8 cellular contexts compared by ENCODE assay signal in the genomic region with DNA sequence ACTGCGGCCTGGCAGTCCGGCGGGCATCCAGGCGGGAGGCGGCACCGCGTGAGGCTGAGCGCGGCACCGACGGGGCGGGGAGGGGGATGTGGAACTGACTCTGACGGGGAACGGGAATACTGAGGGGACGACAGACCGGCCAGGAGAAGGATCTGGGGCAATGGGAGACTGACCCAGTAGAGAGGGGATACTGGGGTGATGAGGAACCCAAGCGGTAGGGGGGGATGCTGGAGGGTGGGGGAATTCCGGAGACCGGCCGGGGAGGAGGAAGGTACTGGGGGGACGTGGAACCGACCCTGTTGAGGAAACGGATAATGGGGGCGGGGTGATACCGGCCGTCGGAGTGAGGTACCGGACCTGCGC. TPM values are rescaled to one million over a fixed set of nuclear protein-coding genes. Genes with fewer than 3 reads are reported as not detected.
A peak's percentile ranks its signal among the peaks of the same experiment; 100 is the strongest.
DNase-seq lines count a peak whose midpoint lies in the region; ATAC-seq and TF ChIP-seq lines count a peak whose summit lies in the region.

No MANE protein-coding gene starts in this region.

- ATAC-seq in HG02588 (IDR thresholded peaks at IDR 0.05; ENCODE audit: unreplicated experiment) (peak; percentile 11), mucosa of descending colon (peak; percentile 46)

- TF ChIP-seq CTCF in WERI-Rb-1 (IDR thresholded peaks at IDR 0.05; ENCODE audit: low read depth, low read length) (no peak), mucosa of descending colon (IDR thresholded peaks at IDR 0.05) (no peak), thyroid gland (IDR thresholded peaks at IDR 0.05) (no peak)

- H3K27ac ChIP-seq in WERI-Rb-1: peak overlapping the region; percentile 52
- no peak overlapping the region for H3K27ac ChIP-seq in ectodermal cell (ENCODE audit: insufficient read depth, low read depth, low read length, poor library complexity, severe bottlenecking)
- peak overlapping the region in 2 of 3 donors; percentile 73 to 76 for H3K27ac ChIP-seq in thyroid gland

- peak overlapping the region; percentile 68; the same call in 1 of the 2 replicates for H3K9ac ChIP-seq in ES-I3 (ENCODE audit: low read depth, low read length)

- no peaks in the 10 kb centered on the region for H3K36me3 ChIP-seq in ES-I3 (ENCODE audit: insufficient read depth, low read length)
- peaks cover 6% of the 10 kb centered on the region; the same call in 1 of the 2 replicates for H3K36me3 ChIP-seq in WERI-Rb-1
- H3K36me3 ChIP-seq in ectodermal cell (ENCODE audit: control insufficient read depth, insufficient read depth, low read length): no peaks in the 10 kb centered on the region
- H3K36me3 ChIP-seq in mucosa of descending colon (ENCODE audit: low read depth): no peaks in the 10 kb centered on the region
- H3K36me3 ChIP-seq in thyroid gland: no peaks in the 10 kb centered on the region

- WGBS in ectodermal cell, 2 experiments: 0 to 2% methylated on average over 29 of the region's 29 CpGs
- WGBS in thyroid gland, 2 donors: 1 to 3% methylated on average over 17 to 28 of the region's 29 CpGs

- H3K4me3 ChIP-seq in WERI-Rb-1 (ENCODE audit: low read depth, low read length) (peak overlapping the region; percentile 55), ectodermal cell (ENCODE audit: insufficient read depth, low read depth, low read length) (peak overlapping the region; percentile 90), mucosa of descending colon (peak overlapping the region; percentile 73), thyroid gland (replicated peaks in 1 of 3) (peak overlapping the region; percentile 69 to 94 (median 90))

- intact Hi-C loops in mucosa of descending colon (cut with DNase I, micrococcal nuclease) (no loop called here), thyroid gland (cut with DNase I) (loop anchor here (5.0 kb wide), 1 partner anchor 98 kb away; no protein-coding TSS in a partner anchor)

- no peaks in the 10 kb centered on the region for H3K9me3 ChIP-seq in ES-I3 (ENCODE audit: control insufficient read depth, insufficient read depth, low read length)
- H3K9me3 ChIP-seq in WERI-Rb-1 (ENCODE audit: severe bottlenecking): no peaks in the 10 kb centered on the region
- no peaks in the 10 kb centered on the region for H3K9me3 ChIP-seq in ectodermal cell (ENCODE audit: control insufficient read depth, low read length)
- H3K9me3 ChIP-seq in mucosa of descending colon: no peaks in the 10 kb centered on the region
- no peaks in the 10 kb centered on the region for H3K9me3 ChIP-seq in thyroid gland

- no peak for TF ChIP-seq POLR2A in thyroid gland (IDR thresholded peaks at IDR 0.05)

- DNase-seq in WERI-Rb-1: peak; percentile 22
- DNase-seq in mucosa of descending colon: peak; percentile 40 to 67 (median 66)
- DNase-seq in thyroid gland: peak; percentile 16 to 29
- DNase-seq in NCI-H1694 treated with DMSO at 0.1 percent for 48 hours (lab: John Stamatoyannopoulos, UW): no peak
- no peak for DNase-seq in SW480 (ENCODE audit: low spot score)

- peaks cover 3% of the 10 kb centered on the region; the same call in 1 of the 2 replicates for H3K4me1 ChIP-seq in ES-I3 (ENCODE audit: insufficient read depth, low read length)
- peaks cover 10% of the 10 kb centered on the region for H3K4me1 ChIP-seq in ectodermal cell (ENCODE audit: control insufficient read depth, insufficient read depth, low read length)
- H3K4me1 ChIP-seq in mucosa of descending colon (ENCODE audit: low read depth): peaks cover 18% of the 10 kb centered on the region
- H3K4me1 ChIP-seq in thyroid gland: peaks cover 12 to 26% of the 10 kb centered on the region in 2 donors

- no peaks in the 10 kb centered on the region for H3K27me3 ChIP-seq in WERI-Rb-1 (ENCODE audit: insufficient read depth, low read depth, severe bottlenecking)
- H3K27me3 ChIP-seq in ectodermal cell (ENCODE audit: control insufficient read depth, insufficient read depth, low read length, poor library complexity, severe bottlenecking): no peaks in the 10 kb centered on the region
- no peaks in the 10 kb centered on the region for H3K27me3 ChIP-seq in thyroid gland

RNA-seq across cellular contexts. Expression of gene IPPK, which starts 0.4 kb away (rescaled TPM):
- polyA plus RNA-seq in ectodermal cell (2013, experiment 1 of 4): 13.5 TPM
- polyA plus RNA-seq in ectodermal cell (2013, experiment 2 of 4): 11.4 TPM
- polyA plus RNA-seq in ectodermal cell (2013, experiment 3 of 4): 6.9 TPM
- 8.8 TPM for polyA plus RNA-seq in ectodermal cell (2013, experiment 4 of 4)
- total RNA-seq in mucosa of descending colon (1 to 10 TPM; 6.8 to 9.0 (median 7.7) TPM), thyroid gland (10 to 100 TPM in 2 of 4 donors, 1 to 10 TPM in 2; 6.3 to 12.2 (median 10.2) TPM)

Comparison
In these comparisons a context has a peak if more than half of its experiments do, and no peak if none do; other contexts are left out.
1. DNase-seq: peak in WERI-Rb-1 (single experiment), mucosa of descending colon (3 of 3) and thyroid gland (2 of 2); none in NCI-H1694 treated with DMSO at 0.1 percent for 48 hours (single experiment) and SW480 (single experiment).
2. Peak in every context shown above with its lines, with median percentiles within 50 percentile points of each other: H3K4me3 ChIP-seq.